8 cellular contexts compared by ENCODE assay signal in genomic region chr12:67268896-67269631, GRCh38. TPM values are rescaled to one million over a fixed set of nuclear protein-coding genes. Genes with fewer than 3 reads are reported as not detected.
A peak's percentile ranks its signal among the peaks of the same experiment; 100 is the strongest.
DNase-seq lines count a peak whose midpoint lies in the region; TF ChIP-seq lines count a peak whose summit lies in the region.

TSS of gene CAND1 (plus strand) at chr12:67269358. CDS start at chr12:67269718, 360 bp downstream.

- no peaks in the 10 kb centered on the region for H3K9me3 ChIP-seq in CD8-positive, alpha-beta memory T cell (ENCODE audit: low read length)

- H3K4me1 ChIP-seq in CD8-positive, alpha-beta memory T cell (ENCODE audit: insufficient read depth, low read length), result peaks cover 32% of the 10 kb centered on the region

- H3K27ac ChIP-seq in CD8-positive, alpha-beta memory T cell (ENCODE audit: low read depth, low read length), result peak within 1 kb of the TSS; percentile 93

- H3K36me3 Mint-ChIP-seq in CD8-positive, alpha-beta memory T cell, result peaks cover 0 to 12% (median under 1%) of the 10 kb centered on the region in 3 donors

- no peaks in the 10 kb centered on the region for H3K36me3 ChIP-seq in CD8-positive, alpha-beta memory T cell (ENCODE audit: insufficient read depth, low read length)

- CTCF ChIA-PET in CD8-positive, alpha-beta memory T cell (lab: Charles Lee), result interaction anchor here (0.8 to 2.4 kb wide), 11 partner anchors 8 to 1888 kb away, joined by 3 to 5 read pairs (median 3); partner anchors contain the start of gene MDM2
- CTCF ChIA-PET in activated CD8-positive, alpha-beta memory T cell treated with anti-CD3 and anti-CD28 coated beads for 36 hours (lab: Charles Lee), result interaction anchor here (0.8 kb wide), 1 partner anchor 9 kb away, joined by 3 read pairs; no protein-coding TSS in a partner anchor

- TF ChIP-seq CTCF in GM20000 (IDR thresholded peaks at IDR 0.05; ENCODE audit: extremely low read depth, missing control alignments), result no peak

- H3K27me3 ChIP-seq in CD8-positive, alpha-beta memory T cell (ENCODE audit: insufficient read depth, low read length, poor library complexity, severe bottlenecking), result no peaks in the 10 kb centered on the region

- POLR2A ChIA-PET in CD8-positive, alpha-beta memory T cell (lab: Charles Lee), result interaction anchor here (0.6 to 1.4 kb wide), 11 partner anchors 10 to 1973 kb away, joined by 3 to 8 read pairs (median 4); partner anchors contain the start of genes LLPH and MDM2
- POLR2A ChIA-PET in activated CD8-positive, alpha-beta memory T cell treated with anti-CD3 and anti-CD28 coated beads for 36 hours (lab: Charles Lee), result interaction anchor here (0.6 to 1.8 kb wide), 10 partner anchors 9 to 1540 kb away, joined by 3 to 6 read pairs (median 3); partner anchors contain the start of genes DYRK2 and MDM2

- H3K4me3 Mint-ChIP-seq in CD8-positive, alpha-beta memory T cell, result peak within 1 kb of the TSS; percentile 82 to 96 (median 93)

- H3K4me1 Mint-ChIP-seq in CD8-positive, alpha-beta memory T cell, result peaks cover 43 to 59% (median 55%) of the 10 kb centered on the region in 3 donors

- H3K27ac Mint-ChIP-seq in CD8-positive, alpha-beta memory T cell, result peak within 1 kb of the TSS; percentile 94 to 100 (median 98)

- DNase-seq in CD8-positive, alpha-beta memory T cell, result peak; percentile 90 to 99 (median 98)
- DNase-seq in GM20000 (ENCODE audit: low spot score), result peak; percentile 94
- peak; percentile 99 for DNase-seq in HT-29 (ENCODE audit: low spot score)
- peak; percentile 88 for DNase-seq in NK-92 treated with Interleukin-12 subunit alpha and Interleukin-12 subunit beta, amount 100 ng/mL, for 24 hours (lab: John Stamatoyannopoulos, UW)
- DNase-seq in effector CD8-positive, alpha-beta T cell (lab: John Stamatoyannopoulos, UW), result peak; percentile 95
- DNase-seq in lung microvascular endothelial cell (ENCODE audit: low read depth in 2 of 2), result peak; percentile 99 to 100
- peak; percentile 88 to 94 (median 89) for DNase-seq in stimulated activated CD4-positive, alpha-beta T cell treated with anti-CD3 and anti-CD28 coated beads, TNF-alpha, amount 100 ng/mL, for 48 hours (ENCODE audit: low read depth in 3 of 3)

- H3K27me3 Mint-ChIP-seq in CD8-positive, alpha-beta memory T cell, result peaks cover 0 to 1% of the 10 kb centered on the region in 2 donors

- H3K4me3 ChIP-seq in CD8-positive, alpha-beta memory T cell (ENCODE audit: low read length), result peak within 1 kb of the TSS; percentile 88

- no peaks in the 10 kb centered on the region for H3K9me3 Mint-ChIP-seq in CD8-positive, alpha-beta memory T cell

RNA-seq across cellular contexts. Expression of gene CAND1, which starts in this region (rescaled TPM):
- 100 to 1,000 TPM; 197 to 198 TPM for total RNA-seq in CD8-positive, alpha-beta memory T cell
- polyA plus RNA-seq in CD8-positive, alpha-beta memory T cell, result 63.1 TPM
- 137 and 140 TPM in 2 replicates for total RNA-seq in HT-29 (2014; rRNA removed; shearing (Covaris generic))
- 100 to 1,000 TPM; 206 to 207 TPM for total RNA-seq in activated CD8-positive, alpha-beta memory T cell treated with anti-CD3 and anti-CD28 coated beads for 36 hours
- 56.2 and 65.1 TPM in 2 replicates for total RNA-seq in lung microvascular endothelial cell

Comparison
In these comparisons a context has a peak if more than half of its experiments do, and no peak if none do; other contexts are left out.
1. Peak in every context shown above with its lines: DNase-seq, H3K4me3 ChIP-seq and H3K27ac ChIP-seq.